In the genomic region with DNA sequence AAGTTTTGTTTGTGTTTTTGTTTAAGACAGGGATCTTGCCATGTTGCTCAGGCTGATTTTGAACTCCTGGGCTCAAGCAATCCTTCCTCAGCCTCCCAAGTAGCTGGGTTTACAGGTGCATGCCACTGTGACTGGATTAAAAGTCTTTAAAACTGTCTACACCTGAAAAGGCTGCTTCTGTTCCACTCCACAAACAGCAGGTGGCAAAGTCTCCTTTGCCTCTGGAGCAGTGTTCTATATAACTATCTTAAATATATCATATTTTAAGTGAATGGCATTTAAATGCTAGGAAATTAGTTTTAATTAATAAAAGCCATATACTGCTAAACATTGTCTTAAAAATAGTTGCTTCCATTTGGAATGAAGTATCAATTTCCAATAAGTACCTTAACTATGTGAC, we compare ENCODE assay signal across 15 cellular contexts.
DNase-seq lines count a peak whose midpoint lies in the region; ATAC-seq and TF ChIP-seq lines count a peak whose summit lies in the region.
"Had no signal": no experiment of that assay in that cellular context is flagged by ENCODE, and none has a peak within 500 bp of the region (broad histone marks: within the 10 kb centered on the region; RNA-seq: fewer than 3 reads in every experiment).

No MANE protein-coding gene starts in this region.

- ATAC-seq in left ventricle myocardium superior (no peak), HG02970 (IDR thresholded peaks at IDR 0.05; ENCODE audit: low FRiP score, unreplicated experiment) (no peak)
- ATAC-seq: activated T-cell treated with anti-CD3 and anti-CD28 coated beads, Interleukin-2, amount 50 U/mL, for 4 hours; psoas muscle had no signal

- CTCF ChIA-PET in RWPE1 (lab: Yijun Ruan, JAX) = interaction anchor here (1.5 kb wide), 1 partner anchor 172 kb away, joined by 5 read pairs; no protein-coding TSS in a partner anchor

- H3K4me1 ChIP-seq in left ventricle myocardium inferior = no peaks in the 10 kb centered on the region
- no peaks in the 10 kb centered on the region for H3K4me1 ChIP-seq in transverse colon
- H3K4me1 ChIP-seq in sigmoid colon = no peaks in the 10 kb centered on the region
- H3K4me1 ChIP-seq: psoas muscle had no signal

- no peak overlapping the region for H3K4me3 ChIP-seq in left ventricle myocardium inferior
- no peak overlapping the region for H3K4me3 ChIP-seq in fibroblast of pulmonary artery (replicated peaks; ENCODE audit: low read depth, low read length)
- H3K4me3 ChIP-seq in transverse colon = no peak overlapping the region
- no peak overlapping the region for H3K4me3 ChIP-seq in sigmoid colon
- H3K4me3 ChIP-seq: psoas muscle, thoracic aorta had no signal

- H3K36me3 ChIP-seq in left ventricle myocardium inferior (no peaks in the 10 kb centered on the region), transverse colon (peaks cover 0 to 7% (median 0%) of the 10 kb centered on the region in 4 donors), sigmoid colon (no peaks in the 10 kb centered on the region)
- H3K36me3 ChIP-seq: thoracic aorta had no signal

- intact Hi-C loops in left ventricle myocardium inferior (cut with micrococcal nuclease) = no loop called here
- intact Hi-C loops in left ventricle myocardium superior (cut with micrococcal nuclease) = no loop called here
- intact Hi-C loops in transverse colon (cut with DNase I; ENCODE audit: low total_unique reads) = no loop called here
- intact Hi-C loops in sigmoid colon (cut with DNase I) = no loop called here

- in situ Hi-C loops in transverse colon (cut with MboI; ENCODE audit: low pct_ligation_motif_present in 1 of 4, low pct_unique_long_range_greater_than_20kb in 1 of 4, low sequenced_read_pairs in 3 of 4) = loop anchor here in 1 of 4 donors (25.0 kb wide), 1 partner anchor 158 kb away; no protein-coding TSS in a partner anchor

- no peaks in the 10 kb centered on the region for H3K27me3 ChIP-seq in left ventricle myocardium inferior (ENCODE audit: low read depth)
- H3K27me3 ChIP-seq in transverse colon = no peaks in the 10 kb centered on the region
- H3K27me3 ChIP-seq in sigmoid colon = no peaks in the 10 kb centered on the region

- H3K9me3 ChIP-seq in left ventricle myocardium inferior (replicated peaks) (no peaks in the 10 kb centered on the region), transverse colon (no peaks in the 10 kb centered on the region), sigmoid colon (no peaks in the 10 kb centered on the region)
- H3K9me3 ChIP-seq: psoas muscle, thoracic aorta had no signal

- TF ChIP-seq POLR2A in transverse colon (IDR thresholded peaks at IDR 0.05) (no peak), sigmoid colon (IDR thresholded peaks at IDR 0.05) (no peak)

- no peak for TF ChIP-seq EP300 in transverse colon (IDR thresholded peaks at IDR 0.05; ENCODE audit: low read depth)
- no peak for TF ChIP-seq EP300 in sigmoid colon (IDR thresholded peaks at IDR 0.05)

- DNase-seq in left ventricle myocardium inferior (no peak), left ventricle myocardium superior (no peak), RWPE1 (ENCODE audit: low spot score) (no peak), fibroblast of pulmonary artery (ENCODE audit: low read depth) (no peak), transverse colon (no peak), sigmoid colon (no peak), NCI-H1105 (lab: John Stamatoyannopoulos, UW) (no peak)
- DNase-seq: activated CD4-positive, alpha-beta T cell treated with anti-CD3 and anti-CD28 coated beads for 1 hour; activated T-cell treated with anti-CD3 and anti-CD28 coated beads, Interleukin-2, amount 50 U/mL, for 4 hours; NCI-H1048; NCI-H2171 treated with DMSO at 0.1 percent for 48 hours; psoas muscle; stimulated activated CD8-positive, alpha-beta memory T cell treated with anti-CD3 and anti-CD28 coated beads, Interleukin-4, amount 100 ng/mL, for 48 hours had no signal

- H3K27ac ChIP-seq in left ventricle myocardium inferior (replicated peaks) (no peak overlapping the region), RWPE1 (no peak overlapping the region), transverse colon (no peak overlapping the region), sigmoid colon (no peak overlapping the region)
- H3K27ac ChIP-seq: psoas muscle, thoracic aorta had no signal

- POLR2A ChIA-PET in RWPE1 (lab: Yijun Ruan, JAX; ENCODE audit: low non-redundant PET) = no interaction called here

- peak; percentile 34 for TF ChIP-seq CTCF in left ventricle myocardium inferior (IDR thresholded peaks at IDR 0.05; ENCODE audit: borderline replicate concordance)
- 0 out of 2 replicates have a peak, but pooled peaks have one; percentile 10 for TF ChIP-seq CTCF in RWPE1 (conservative IDR thresholded peaks at IDR 0.05; ENCODE audit: low read depth)
- peak; percentile 1 for TF ChIP-seq CTCF in fibroblast of pulmonary artery (IDR thresholded peaks at IDR 0.05; ENCODE audit: low read length, missing control alignments)
- peak in 4 of 5 experiments; percentile 20 to 40 (median 31) for TF ChIP-seq CTCF in transverse colon (IDR thresholded peaks at IDR 0.05)
- TF ChIP-seq CTCF in sigmoid colon (IDR thresholded peaks at IDR 0.05) = no peak

Comparison
In these comparisons a context has a peak if more than half of its experiments do, and no peak if none do; other contexts are left out.
1. CTCF ChIP-seq: peak in left ventricle myocardium inferior (single experiment), RWPE1 (single experiment), fibroblast of pulmonary artery (single experiment) and transverse colon (4 of 5); none in sigmoid colon (0 of 4).